Comparison of ENCODE assay signal across 25 cellular contexts in the genomic region with DNA sequence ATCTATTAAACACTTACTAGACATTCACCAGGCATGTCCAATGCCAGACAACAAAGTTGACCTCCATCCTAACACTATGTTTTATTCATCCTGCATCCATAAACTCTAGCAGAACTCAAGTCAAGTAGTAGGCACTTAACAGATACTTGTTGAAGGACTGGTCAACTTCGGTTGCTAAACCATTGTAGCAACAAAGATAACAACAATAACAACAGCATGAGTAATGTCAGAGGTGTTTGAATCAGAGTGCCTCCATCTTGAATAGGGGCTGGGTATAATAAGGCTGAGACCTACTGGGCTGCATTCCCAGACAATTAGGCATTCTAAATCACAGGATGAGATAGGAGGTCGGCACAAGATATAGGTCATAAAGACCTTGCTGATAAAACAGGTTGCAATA.
"Had no signal": no experiment of that assay in that cellular context is flagged by ENCODE, and none has a peak within 500 bp of the region (broad histone marks: within the 10 kb centered on the region; RNA-seq: fewer than 3 reads in every experiment).

No MANE protein-coding gene starts in this region.

- H3K4me1 ChIP-seq: gastrocnemius medialis, psoas muscle, sigmoid colon, thyroid gland had no signal

- H3K4me3 ChIP-seq: cardiac muscle cell, gastrocnemius medialis, mucosa of descending colon, neural progenitor cell, psoas muscle, sigmoid colon, thyroid gland had no signal

- H3K27ac ChIP-seq: cardiac muscle cell, gastrocnemius medialis, neural progenitor cell, psoas muscle, sigmoid colon, thyroid gland had no signal

- H3K4me2 ChIP-seq: neural progenitor cell had no signal

- H3K27me3 ChIP-seq: cardiac muscle cell, gastrocnemius medialis, neural progenitor cell, sigmoid colon, thyroid gland had no signal

- H3K9me3 ChIP-seq: gastrocnemius medialis, mucosa of descending colon, psoas muscle, sigmoid colon, thyroid gland had no signal

- H3K9ac ChIP-seq: neural progenitor cell had no signal

- H3K4me1 Mint-ChIP-seq: activated B cell treated with CpG ODN at 0.5 μM for 24 hours; activated CD4-positive, alpha-beta memory T cell treated with anti-CD3 and anti-CD28 coated beads, Interleukin-2, amount 10 ng/mL, durations not matched to agents 7 days and 5 days; naive B cell; neural progenitor cell had no signal

- H3K4me3 Mint-ChIP-seq: activated B cell treated with CpG ODN at 0.5 μM for 24 hours; activated CD4-positive, alpha-beta memory T cell treated with anti-CD3 and anti-CD28 coated beads, Interleukin-2, amount 10 ng/mL, durations not matched to agents 7 days and 5 days; naive B cell; neural progenitor cell had no signal

- H3K36me3 Mint-ChIP-seq: naive B cell, neural progenitor cell had no signal

- DNase-seq: activated B cell treated with CpG ODN at 0.5 μM for 24 hours; activated CD4-positive, alpha-beta memory T cell treated with anti-CD3 and anti-CD28 coated beads, Interleukin-2, amount 10 ng/mL, durations not matched to agents 7 days and 5 days; activated CD4-positive, alpha-beta T cell treated with anti-CD3 and anti-CD28 coated beads for 48 hours; activated effector memory CD4-positive, alpha-beta T cell treated with Interleukin-2 at 50 U/mL for 16 hours; activated naive CD4-positive, alpha-beta T cell treated with anti-CD3 and anti-CD28 coated beads, Interleukin-2, amount 50 U/mL, for 16 hours; activated T-cell treated with anti-CD3 and anti-CD28 coated beads, Interleukin-2, amount 50 U/mL, for 1 hour; dermis blood vessel endothelial cell; effector memory CD4-positive, alpha-beta T cell; gastrocnemius medialis; left colon; mucosa of descending colon; naive B cell; psoas muscle; SIG-M5; sigmoid colon; stimulated activated CD4-positive, alpha-beta T cell treated with anti-CD3 and anti-CD28 coated beads, Interleukin-1b, Interleukin-23, amount 100 ng/mL, for 48 hours; stimulated activated CD8-positive, alpha-beta memory T cell treated with anti-CD3 and anti-CD28 coated beads, Interleukin-4, amount 100 ng/mL, for 48 hours; stimulated activated naive CD4-positive, alpha-beta T cell treated with Interleukin-2 at 50 U/mL for 16 hours; T-helper 1 cell; T-helper 9 cell; thyroid gland had no signal

- H3K36me3 ChIP-seq: cardiac muscle cell, gastrocnemius medialis, neural progenitor cell, sigmoid colon, thyroid gland had no signal

- H2AFZ ChIP-seq: neural progenitor cell had no signal

- H3K9me3 Mint-ChIP-seq: activated B cell treated with CpG ODN at 0.5 μM for 24 hours, neural progenitor cell had no signal

- H3K27me3 Mint-ChIP-seq: activated B cell treated with CpG ODN at 0.5 μM for 24 hours; activated CD4-positive, alpha-beta memory T cell treated with anti-CD3 and anti-CD28 coated beads, Interleukin-2, amount 10 ng/mL, durations not matched to agents 7 days and 5 days had no signal

- FAIRE-seq: endothelial cell of umbilical vein, urothelium cell line had no signal

- H3K27ac Mint-ChIP-seq: activated B cell treated with CpG ODN at 0.5 μM for 24 hours; activated CD4-positive, alpha-beta memory T cell treated with anti-CD3 and anti-CD28 coated beads, Interleukin-2, amount 10 ng/mL, durations not matched to agents 7 days and 5 days; naive B cell; neural progenitor cell had no signal
